2 cellular contexts compared by ENCODE assay signal in genomic region chr5:103454774-103455173, GRCh38.
TF ChIP-seq lines count a peak whose summit lies in the region.

No MANE protein-coding gene starts in this region.

TF ChIP-seq in HEK293, 187 proteins besides CTCF, POLR2A, EP300 and RAD21 (continued from another document):
- TF ChIP-seq REST (tag by site-specific recombination; IDR thresholded peaks at IDR 0.05) = peak; percentile 91
- no peak for TF ChIP-seq ZNF311 (tag by site-specific recombination; IDR thresholded peaks at IDR 0.05; ENCODE audit: borderline replicate concordance)

TF ChIP-seq in GM12878, 131 proteins besides CTCF, POLR2A, EP300 and RAD21 (continued from another document):
- TF ChIP-seq BCLAF1 (IDR thresholded peaks at IDR 0.05) = no peak
